ENCODE assay signal across 1 cellular context in genomic region chr19:12139885-12140544, GRCh38.
TF ChIP-seq lines count a peak whose summit lies in the region.

Gene ZNF20, minus strand, starts transcription at chr19:12140350. Its CDS starts 168 bp downstream, at chr19:12140182.

TF ChIP-seq in GM12878, 131 proteins besides CTCF, POLR2A, EP300 and RAD21 (continued from another document):
- TF ChIP-seq PBX3 (IDR thresholded peaks at IDR 0.05; ENCODE audit: insufficient replicate concordance, low read depth, low read length) (peak; percentile 92), SP1 (IDR thresholded peaks at IDR 0.05; ENCODE audit: low read depth, low read length) (peak; percentile 76), RB1 (IDR thresholded peaks at IDR 0.05; ENCODE audit: borderline replicate concordance) (peak; percentile 64; the same call in 1 of the 2 replicates), SIN3A (IDR thresholded peaks at IDR 0.05; ENCODE audit: low read depth, low read length) (peak; percentile 56; the same call in 1 of the 2 replicates), ELK1 (IDR thresholded peaks at IDR 0.05; ENCODE audit: low read depth, low read length) (peak; percentile 26; the same call in 1 of the 2 replicates), NBN (IDR thresholded peaks at IDR 0.05) (0 out of 2 replicates have a peak, but pooled peaks have one; percentile 50), NFYA (IDR thresholded peaks at IDR 0.05; ENCODE audit: borderline replicate concordance, low read depth, low read length) (peak; percentile 24; the same call in 1 of the 2 replicates), YY1 (IDR thresholded peaks at IDR 0.05; ENCODE audit: low read depth, low read length) (0 out of 2 replicates have a peak, but pooled peaks have one; percentile 9), SMAD5 (IDR thresholded peaks at IDR 0.05; ENCODE audit: low read depth) (no peak), IKZF1 (conservative IDR thresholded peaks at IDR 0.05) (peak; percentile 87), FOS (IDR thresholded peaks at IDR 0.05; ENCODE audit: borderline replicate concordance, extremely low read depth, insufficient read length) (no peak), RFX5 (IDR thresholded peaks at IDR 0.05; ENCODE audit: low read depth, low read length) (peak; percentile 81), ETV6 (conservative IDR thresholded peaks at IDR 0.05 in 1 of 2, IDR thresholded peaks at IDR 0.05 in 1 of 2; ENCODE audit: borderline replicate concordance in 1 of 2, low read depth in 1 of 2) (no peak), CHD2 (IDR thresholded peaks at IDR 0.05; ENCODE audit: borderline replicate concordance, low read depth, low read length) (peak; percentile 67), NRF1 (conservative IDR thresholded peaks at IDR 0.05; ENCODE audit: low read depth, low read length) (no peak), TCF3 (IDR thresholded peaks at IDR 0.05; ENCODE audit: borderline replicate concordance, insufficient read depth, low read depth, low read length) (no peak), EZH2 (IDR thresholded peaks at IDR 0.05; ENCODE audit: borderline replicate concordance, control insufficient read depth, low read depth, low read length) (no peak), NR2F1 (conservative IDR thresholded peaks at IDR 0.05) (peak; percentile 43; the same call in 1 of the 2 replicates), NKRF (conservative IDR thresholded peaks at IDR 0.05) (peak; percentile 86), LARP7 (IDR thresholded peaks at IDR 0.05) (peak; percentile 73), SMARCA5 (IDR thresholded peaks at IDR 0.05) (peak; percentile 38; the same call in 1 of the 2 replicates), E4F1 (IDR thresholded peaks at IDR 0.05; ENCODE audit: borderline replicate concordance, partially characterized antibody) (no peak), KAT2A (conservative IDR thresholded peaks at IDR 0.05; ENCODE audit: control insufficient read depth, low read depth, low read length) (no peak), BHLHE40 (IDR thresholded peaks at IDR 0.05; ENCODE audit: borderline replicate concordance in 1 of 2, low read depth in 2 of 2, low read length in 1 of 2) (peak in 1 of 2 experiments; percentile 28; a peak in 2 of 4 replicates), DPF2 (IDR thresholded peaks at IDR 0.05) (0 out of 2 replicates have a peak, but pooled peaks have one; percentile 44), RELB (IDR thresholded peaks at IDR 0.05; ENCODE audit: low read depth) (0 out of 2 replicates have a peak, but pooled peaks have one; percentile 65), IKZF2 (IDR thresholded peaks at IDR 0.05) (peak; percentile 68 to 71), BCL11A (IDR thresholded peaks at IDR 0.05; ENCODE audit: low read depth, low read length) (0 out of 2 replicates have a peak, but pooled peaks have one; percentile 5), GATAD2B (conservative IDR thresholded peaks at IDR 0.05; ENCODE audit: low read depth) (peak; percentile 84), PKNOX1 (IDR thresholded peaks at IDR 0.05) (peak; percentile 97), ASH2L (IDR thresholded peaks at IDR 0.05; ENCODE audit: borderline replicate concordance, low read depth) (0 out of 2 replicates have a peak, but pooled peaks have one; percentile 64)
